24 cellular contexts compared by ENCODE assay signal in the genomic region with DNA sequence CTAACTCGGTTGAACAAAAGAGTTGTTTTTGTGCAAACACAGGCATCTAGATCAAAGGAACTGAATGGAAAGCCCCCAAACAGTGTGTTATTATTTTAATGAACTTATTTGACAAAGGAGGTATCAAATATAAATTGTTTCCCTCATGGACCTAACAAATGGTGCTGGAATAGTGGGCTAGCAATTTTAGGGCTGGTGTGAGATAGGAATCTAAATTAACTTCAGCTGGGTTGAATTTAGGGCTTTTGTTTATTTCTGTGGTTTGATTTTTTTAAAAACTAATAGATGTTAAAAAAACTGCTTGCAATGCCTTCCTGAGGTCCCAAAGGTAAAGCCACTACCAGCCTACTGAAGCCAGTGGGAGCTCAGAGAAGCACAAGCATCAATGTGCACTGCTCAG.
"Had no signal": no experiment of that assay in that cellular context is flagged by ENCODE, and none has a peak within 500 bp of the region (broad histone marks: within the 10 kb centered on the region; RNA-seq: fewer than 3 reads in every experiment).

No MANE protein-coding gene starts in this region.

- H3K9me3 Mint-ChIP-seq: mesothelial cell of epicardium, naive B cell had no signal

- H3K36me3 Mint-ChIP-seq: mesothelial cell of epicardium, naive B cell had no signal

- H3K27me3 Mint-ChIP-seq: naive B cell had no signal

- DNase-seq: dermis blood vessel endothelial cell; dorsolateral prefrontal cortex; effector CD4-positive, alpha-beta T cell; effector memory CD4-positive, alpha-beta T cell; erythroblast; esophagus squamous epithelium; foreskin fibroblast; foreskin melanocyte; gastrocnemius medialis; glutamatergic neuron; head of caudate nucleus; heart right ventricle; hippocampal formation; left cardiac atrium; left lung; left ventricle myocardium superior; lower lobe of right lung; mesenchymal stem cell; mucosa of descending colon; naive B cell had no signal

- H3K27ac Mint-ChIP-seq: mesothelial cell of epicardium had no signal

- H3K36me3 ChIP-seq: gastrocnemius medialis, left lung, lower lobe of right lung had no signal

- H3K27me3 ChIP-seq: dorsolateral prefrontal cortex, esophagus squamous epithelium, gastrocnemius medialis, heart right ventricle, left lung had no signal

- H3K4me1 ChIP-seq: esophagus squamous epithelium, gastrocnemius medialis, heart right ventricle, left lung, lower lobe of right lung had no signal

- H3K4me3 Mint-ChIP-seq: mesothelial cell of epicardium, naive B cell had no signal

- H3K9me3 ChIP-seq: esophagus squamous epithelium, gastrocnemius medialis, heart right ventricle, left lung, lower lobe of right lung, mucosa of descending colon had no signal

- H3K4me3 ChIP-seq: coronary artery, dorsolateral prefrontal cortex, esophagus squamous epithelium, gastrocnemius medialis, heart right ventricle, left lung, lower lobe of right lung, mucosa of descending colon had no signal

- ATAC-seq: esophagus mucosa, gastrocnemius medialis, heart right ventricle, left cardiac atrium, left lung, left ventricle myocardium superior, lower lobe of right lung, mucosa of descending colon had no signal

- H3K27ac ChIP-seq: coronary artery, dorsolateral prefrontal cortex, epithelial cell of prostate, esophagus squamous epithelium, gastrocnemius medialis, heart right ventricle, left lung, lower lobe of right lung had no signal
